In the genomic region with DNA sequence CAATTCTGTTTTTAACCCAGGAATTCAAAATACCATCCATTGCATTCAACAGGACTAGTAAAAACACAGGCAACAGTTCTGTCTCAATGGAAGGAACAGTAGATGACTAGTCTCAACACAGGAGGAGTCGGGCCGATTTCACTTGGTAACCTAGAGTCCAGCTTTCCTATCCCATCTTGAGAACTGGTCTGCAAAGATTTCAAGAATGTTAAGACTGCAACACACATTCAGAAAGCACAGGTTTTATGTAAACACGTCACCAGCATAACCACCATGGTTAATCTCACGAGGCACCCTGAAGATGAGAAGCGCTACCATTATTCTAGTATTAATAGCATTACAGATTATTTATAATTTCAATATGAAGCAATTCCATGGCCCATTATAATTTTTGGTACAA, we compare ENCODE assay signal across 14 cellular contexts. TPM values are rescaled to one million over a fixed set of nuclear protein-coding genes. Genes with fewer than 3 reads are reported as not detected.
DNase-seq lines count a peak whose midpoint lies in the region; ATAC-seq and TF ChIP-seq lines count a peak whose summit lies in the region.
"Had no signal": no experiment of that assay in that cellular context is flagged by ENCODE, and none has a peak within 500 bp of the region (broad histone marks: within the 10 kb centered on the region; RNA-seq: fewer than 3 reads in every experiment).

No MANE protein-coding gene starts in this region.

- intact Hi-C loops in A673 (cut with micrococcal nuclease; ENCODE audit: unreplicated experiment): no loop called here

- H3K27ac ChIP-seq in substantia nigra (ENCODE audit: low read depth, low read length, poor library complexity, severe bottlenecking): peak overlapping the region; percentile 6
- H3K27ac ChIP-seq in A673 (ENCODE audit: low read depth, low read length, poor library complexity, severe bottlenecking): no peak overlapping the region
- H3K27ac ChIP-seq: C4-2B had no signal

- H3K36me3 Mint-ChIP-seq in central memory CD8-positive, alpha-beta T cell (ENCODE audit: insufficient read depth): peaks cover 51% of the 10 kb centered on the region
- H3K36me3 Mint-ChIP-seq in memory B cell: peaks cover 24% of the 10 kb centered on the region

- no peaks in the 10 kb centered on the region for H3K4me1 ChIP-seq in A673 (ENCODE audit: insufficient read depth, low read length, poor library complexity, severe bottlenecking)
- H3K4me1 ChIP-seq: BE2C had no signal

- POLR2A ChIA-PET in A673 (lab: Charles Lee; ENCODE audit: low non-redundant PET): no interaction called here

- H3K4me1 Mint-ChIP-seq in central memory CD8-positive, alpha-beta T cell: no peaks in the 10 kb centered on the region
- H3K4me1 Mint-ChIP-seq in memory B cell: no peaks in the 10 kb centered on the region

- H3K27me3 Mint-ChIP-seq in central memory CD8-positive, alpha-beta T cell: no peaks in the 10 kb centered on the region
- no peaks in the 10 kb centered on the region for H3K27me3 Mint-ChIP-seq in memory B cell

- no TSS peak for BruUV-seq in A673 (replicated peaks; lab: Mats Ljungman, UMichigan)

- no peaks in the 10 kb centered on the region for H3K9me3 ChIP-seq in A673 (ENCODE audit: low read depth, low read length, poor library complexity, severe bottlenecking)
- H3K9me3 ChIP-seq: BE2C had no signal

- H3K27me3 ChIP-seq in A673 (replicated peaks; ENCODE audit: insufficient read depth, low read depth, low read length, poor library complexity): no peaks in the 10 kb centered on the region
- H3K27me3 ChIP-seq: BE2C had no signal

- DNase-seq in amniotic epithelial cell (ENCODE audit: low read depth): peak; percentile 66
- DNase-seq in central memory CD8-positive, alpha-beta T cell (ENCODE audit: low spot score in 2 of 2): no peak
- DNase-seq in memory B cell (ENCODE audit: low spot score in 2 of 2): no peak
- DNase-seq in substantia nigra (lab: John Stamatoyannopoulos, UW): no peak
- DNase-seq in GDM1 (lab: John Stamatoyannopoulos, UW): no peak
- no peak for DNase-seq in A673 (ENCODE audit: low spot score)
- DNase-seq in NCI-H2227 (lab: John Stamatoyannopoulos, UW; ENCODE audit: unreplicated experiment): no peak
- DNase-seq: BE2C; CD8-positive, alpha-beta T cell; COR-L47; DMS53; GOT3; H9 had no signal

- ATAC-seq in central memory CD8-positive, alpha-beta T cell (replicated peaks; ENCODE audit: extremely low read depth, poor library complexity, severe bottlenecking): no peak
- no peak for ATAC-seq in memory B cell (ENCODE audit: low read depth)
- ATAC-seq: CD8-positive, alpha-beta T cell had no signal

- H3K9me3 Mint-ChIP-seq in central memory CD8-positive, alpha-beta T cell: no peaks in the 10 kb centered on the region
- no peaks in the 10 kb centered on the region for H3K9me3 Mint-ChIP-seq in memory B cell
- H3K9me3 Mint-ChIP-seq: CD8-positive, alpha-beta T cell; H9 had no signal

- H3K27ac Mint-ChIP-seq in central memory CD8-positive, alpha-beta T cell (ENCODE audit: low read depth): peak overlapping the region; percentile 42
- H3K27ac Mint-ChIP-seq in memory B cell: peak overlapping the region; percentile 64
- H3K27ac Mint-ChIP-seq: CD8-positive, alpha-beta T cell had no signal

- H3K36me3 ChIP-seq in A673 (ENCODE audit: insufficient read depth, low read length, poor library complexity, severe bottlenecking): peaks cover 17% of the 10 kb centered on the region

- CTCF ChIA-PET in A673 (lab: Charles Lee): no interaction called here

- no peak overlapping the region for H3K4me3 ChIP-seq in A673 (ENCODE audit: low read depth, low read length, poor library complexity, severe bottlenecking)

- TF ChIP-seq CTCF in A673 (conservative IDR thresholded peaks at IDR 0.05; ENCODE audit: low read depth, low read length): no peak

- H3K4me3 Mint-ChIP-seq in central memory CD8-positive, alpha-beta T cell: no peak overlapping the region
- no peak overlapping the region for H3K4me3 Mint-ChIP-seq in memory B cell
- H3K4me3 Mint-ChIP-seq: CD8-positive, alpha-beta T cell; H9 had no signal

RNA-seq across cellular contexts. Expression of a gene that starts 22.0 kb away (rescaled TPM):
- total RNA-seq in A673 (2021): 10.3 and 14.4 TPM in 2 replicates

RNA-seq across cellular contexts. Expression of a gene that starts 24.8 kb away (rescaled TPM):
- total RNA-seq in A673 (2021): 108 and 147 TPM in 2 replicates
